Comparison of ENCODE assay signal across 3 cellular contexts in the genomic region with DNA sequence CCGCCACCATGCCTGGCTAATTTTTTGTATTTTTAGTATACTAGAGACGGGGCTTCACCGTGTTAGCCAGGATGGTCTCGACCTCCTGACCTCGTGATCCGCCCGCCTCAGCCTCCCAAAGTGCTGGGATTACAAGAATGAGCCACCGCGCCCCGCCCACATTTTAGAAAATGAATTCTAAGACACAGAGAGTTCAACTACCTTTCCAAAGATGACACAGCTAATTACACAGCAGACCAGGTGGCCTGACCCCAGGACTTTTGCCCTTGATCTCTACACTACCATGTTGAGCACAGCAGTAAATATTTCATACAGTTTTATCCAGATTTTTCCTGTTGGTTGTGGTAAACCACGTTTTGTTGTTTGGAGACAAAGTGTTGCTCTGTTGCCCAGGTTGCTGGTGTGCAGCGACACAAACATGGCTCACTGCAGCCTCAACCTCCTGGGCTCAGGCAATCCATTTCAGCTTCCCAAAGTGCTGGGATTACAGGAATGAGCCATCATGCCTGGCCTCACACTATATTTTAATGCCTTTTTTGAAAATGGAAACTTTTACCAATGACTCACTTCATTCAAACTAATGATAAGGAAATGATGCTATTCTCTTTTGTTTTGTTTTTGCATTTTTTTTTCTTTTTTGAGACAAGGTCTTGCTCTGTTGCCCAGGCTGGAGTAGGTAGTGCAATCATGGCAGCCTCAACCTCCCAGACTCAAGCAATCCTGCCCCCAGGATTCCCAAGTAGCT.
TF ChIP-seq lines count a peak whose summit lies in the region.

No MANE protein-coding gene starts in this region.

TF ChIP-seq in IMR-90, 13 proteins besides CTCF, POLR2A, EP300 and RAD21:
- TF ChIP-seq FOS (IDR thresholded peaks at IDR 0.05; ENCODE audit: low read depth, low read length), result 0 out of 2 replicates have a peak, but pooled peaks have one; percentile 23
TF ChIP-seq in IMR-90: peak in this region for 1; not testable (repeated sequence) for 12.

TF ChIP-seq in SK-N-SH, 30 proteins besides CTCF, POLR2A, EP300 and RAD21:
- TF ChIP-seq FOSL2 (IDR thresholded peaks at IDR 0.05; ENCODE audit: borderline replicate concordance, low read depth), result 0 out of 2 replicates have a peak, but pooled peaks have one; percentile 20

TF ChIP-seq in K562, 482 proteins besides CTCF, POLR2A, EP300 and RAD21:
- TF ChIP-seq ZNF121 (CRISPR knock-in tag; conservative IDR thresholded peaks at IDR 0.05), result 0 out of 2 replicates have a peak, but pooled peaks have one; percentile 8
- TF ChIP-seq ZNF316 (IDR thresholded peaks at IDR 0.05), result 0 out of 2 replicates have a peak, but pooled peaks have one; percentile 2
- 0 out of 2 replicates have a peak, but pooled peaks have one; percentile 25 for TF ChIP-seq ESRRA (IDR thresholded peaks at IDR 0.05; ENCODE audit: borderline replicate concordance, low read depth)
- peak; percentile 30; the same call in 1 of the 2 replicates for TF ChIP-seq C11orf30 (IDR thresholded peaks at IDR 0.05; ENCODE audit: low read depth)
- 0 out of 2 replicates have a peak, but pooled peaks have one; percentile 19 for TF ChIP-seq MAFG (tag; conservative IDR thresholded peaks at IDR 0.05)
- peak; percentile 38 to 46; a peak in 3 of 4 replicates for TF ChIP-seq FOXA3 (CRISPR knock-in tag; conservative IDR thresholded peaks at IDR 0.05 in 1 of 2, IDR thresholded peaks at IDR 0.05 in 1 of 2)
- TF ChIP-seq ZNF384 (IDR thresholded peaks at IDR 0.05; ENCODE audit: low read depth, low read length), result 0 out of 2 replicates have a peak, but pooled peaks have one; percentile 4
- TF ChIP-seq NFE2 (IDR thresholded peaks at IDR 0.05; ENCODE audit: low read depth), result peak; percentile 53; the same call in 1 of the 2 replicates
